Comparison of ENCODE assay signal across 1 cellular context in genomic region chr15:77346637-77347036, GRCh38.
TF ChIP-seq lines count a peak whose summit lies in the region.

No MANE protein-coding gene starts in this region.

TF ChIP-seq in IMR-90, 13 proteins besides CTCF, POLR2A, EP300 and RAD21 (continued from another document):
- no peak for TF ChIP-seq CHD1 (IDR thresholded peaks at IDR 0.05; ENCODE audit: low read depth, low read length)
- no peak for TF ChIP-seq NFE2L2 (IDR thresholded peaks at IDR 0.05; ENCODE audit: low read depth, low read length)
- TF ChIP-seq RFX5 (IDR thresholded peaks at IDR 0.05; ENCODE audit: low read depth, low read length) = no peak
